8 cellular contexts compared by ENCODE assay signal in genomic region chr20:11891081-11891826, GRCh38. TPM values are rescaled to one million over a fixed set of nuclear protein-coding genes. Genes with fewer than 3 reads are reported as not detected.
DNase-seq lines count a peak whose midpoint lies in the region; ATAC-seq and TF ChIP-seq lines count a peak whose summit lies in the region.

No MANE protein-coding gene starts in this region.

- ATAC-seq in HG02588 (IDR thresholded peaks at IDR 0.05; ENCODE audit: unreplicated experiment), result peak; percentile 28
- peak; percentile 25 for ATAC-seq in activated T-helper 17 cell treated with anti-CD3 and anti-CD28 coated beads, Interleukin-2, amount 50 U/mL, for 72 hours (replicated peaks)

- TF ChIP-seq CTCF in neural crest cell (conservative IDR thresholded peaks at IDR 0.05), result peak; percentile 8

- peaks cover 28% of the 10 kb centered on the region for H3K27me3 Mint-ChIP-seq in activated T-helper 17 cell treated with anti-CD3 and anti-CD28 coated beads, Interleukin-2, amount 50 U/mL, for 72 hours
- no peaks in the 10 kb centered on the region for H3K27me3 Mint-ChIP-seq in neural crest cell (ENCODE audit: low read depth)

- H3K27ac Mint-ChIP-seq in activated T-helper 17 cell treated with anti-CD3 and anti-CD28 coated beads, Interleukin-2, amount 50 U/mL, for 72 hours, result no peak overlapping the region
- peak overlapping the region; percentile 95 for H3K27ac Mint-ChIP-seq in neural crest cell (ENCODE audit: unreplicated experiment)

- no peaks in the 10 kb centered on the region for H3K4me1 Mint-ChIP-seq in activated T-helper 17 cell treated with anti-CD3 and anti-CD28 coated beads, Interleukin-2, amount 50 U/mL, for 72 hours
- H3K4me1 Mint-ChIP-seq in neural crest cell, result peaks cover 50% of the 10 kb centered on the region

- H3K4me3 Mint-ChIP-seq in activated T-helper 17 cell treated with anti-CD3 and anti-CD28 coated beads, Interleukin-2, amount 50 U/mL, for 72 hours, result peak overlapping the region; percentile 28
- H3K4me3 Mint-ChIP-seq in neural crest cell, result peak overlapping the region; percentile 96

- no peaks in the 10 kb centered on the region for H3K36me3 Mint-ChIP-seq in activated T-helper 17 cell treated with anti-CD3 and anti-CD28 coated beads, Interleukin-2, amount 50 U/mL, for 72 hours (ENCODE audit: low read depth)
- peaks cover 13% of the 10 kb centered on the region for H3K36me3 Mint-ChIP-seq in neural crest cell (ENCODE audit: low read depth)

- H3K9me3 Mint-ChIP-seq in activated T-helper 17 cell treated with anti-CD3 and anti-CD28 coated beads, Interleukin-2, amount 50 U/mL, for 72 hours, result peaks cover 4% of the 10 kb centered on the region
- peaks cover 3% of the 10 kb centered on the region for H3K9me3 Mint-ChIP-seq in neural crest cell

- DNase-seq in DMS79 treated with DMSO at 0.1 percent for 48 hours (lab: John Stamatoyannopoulos, UW) (peak; percentile 32), DMS79 (lab: John Stamatoyannopoulos, UW) (no peak), NCI-H1417 (lab: John Stamatoyannopoulos, UW) (peak; percentile 15 to 95 (median 88)), globus pallidus (ENCODE audit: low spot score) (peak; percentile 89), neural crest cell (ENCODE audit: low read depth, low spot score) (peak; percentile 48), activated gamma-delta T cell treated with Interleukin-2 at 50 U/mL for 16 hours (no peak)

RNA-seq across cellular contexts. Expression of gene BTBD3, which starts 26.4 kb away (rescaled TPM):
- total RNA-seq in activated T-helper 17 cell treated with anti-CD3 and anti-CD28 coated beads, Interleukin-2, amount 50 U/mL, for 72 hours, result 1 to 10 TPM; 1.2 to 2.1 TPM
- total RNA-seq in neural crest cell, result 131 and 134 TPM in 2 replicates

Comparison
In these comparisons a context has a peak if more than half of its experiments do, and no peak if none do; other contexts are left out.
1. DNase-seq: peak in DMS79 treated with DMSO at 0.1 percent for 48 hours (single experiment), NCI-H1417 (3 of 3), globus pallidus (single experiment) and neural crest cell (single experiment); none in DMS79 (single experiment) and activated gamma-delta T cell treated with Interleukin-2 at 50 U/mL for 16 hours (single experiment).
2. RNA of gene BTBD3, which starts 26.4 kb away (total RNA-seq): 131 to 134 TPM in neural crest cell; 1.2 to 2.1 TPM in activated T-helper 17 cell treated with anti-CD3 and anti-CD28 coated beads, Interleukin-2, amount 50 U/mL, for 72 hours; every median in the first group is over 10 times any median in the second.